Comparison of ENCODE assay signal across 1 cellular context in the genomic region with DNA sequence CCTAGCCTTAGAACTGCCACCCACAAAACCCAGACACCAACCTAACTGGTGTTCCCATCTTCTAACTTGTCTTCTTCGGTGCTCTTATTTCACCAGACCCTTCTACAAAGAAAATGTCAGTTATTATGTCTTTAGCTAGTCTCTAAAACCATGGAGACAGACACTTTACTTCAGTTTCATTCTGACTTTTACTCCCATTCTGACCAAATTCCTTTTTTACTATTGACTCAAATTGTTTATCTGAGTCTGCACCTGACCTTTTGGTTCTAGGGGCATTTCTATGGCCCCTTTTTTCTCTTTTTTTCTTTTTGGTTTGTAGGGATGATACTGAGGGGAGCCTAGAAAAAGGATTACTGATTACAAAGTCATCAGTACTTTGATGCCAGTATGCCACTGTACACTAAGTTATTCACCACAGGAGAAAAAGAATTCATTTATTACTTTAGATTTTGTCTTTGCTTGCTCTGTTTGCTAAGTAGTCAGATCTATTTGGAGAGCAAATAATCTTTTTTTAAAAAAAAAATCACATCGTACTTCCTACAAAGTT.
A peak's percentile ranks its signal among the peaks of the same experiment; 100 is the strongest.
TF ChIP-seq lines count a peak whose summit lies in the region.

No MANE protein-coding gene starts in this region.

TF ChIP-seq in HepG2, 621 proteins besides CTCF, POLR2A, EP300 and RAD21 (continued from another document and continues in another):
- no peak for TF ChIP-seq ZNF382 (CRISPR knock-in tag; IDR thresholded peaks at IDR 0.05; ENCODE audit: borderline replicate concordance)
- TF ChIP-seq ZNF329 (CRISPR knock-in tag; IDR thresholded peaks at IDR 0.05; ENCODE audit: low read depth), result no peak
- no peak for TF ChIP-seq ZMAT3 (CRISPR knock-in tag; conservative IDR thresholded peaks at IDR 0.05)
- TF ChIP-seq ZNF326 (CRISPR knock-in tag; IDR thresholded peaks at IDR 0.05; ENCODE audit: borderline replicate concordance), result no peak
- TF ChIP-seq SNAPC2 (CRISPR knock-in tag; IDR thresholded peaks at IDR 0.05), result no peak
- 0 out of 2 replicates have a peak, but pooled peaks have one; percentile 8 for TF ChIP-seq RBFOX2 (IDR thresholded peaks at IDR 0.05; ENCODE audit: low read depth, low read length)
- TF ChIP-seq TSC22D2 (CRISPR knock-in tag; IDR thresholded peaks at IDR 0.05; ENCODE audit: borderline replicate concordance), result no peak
- TF ChIP-seq, protein P1, sequence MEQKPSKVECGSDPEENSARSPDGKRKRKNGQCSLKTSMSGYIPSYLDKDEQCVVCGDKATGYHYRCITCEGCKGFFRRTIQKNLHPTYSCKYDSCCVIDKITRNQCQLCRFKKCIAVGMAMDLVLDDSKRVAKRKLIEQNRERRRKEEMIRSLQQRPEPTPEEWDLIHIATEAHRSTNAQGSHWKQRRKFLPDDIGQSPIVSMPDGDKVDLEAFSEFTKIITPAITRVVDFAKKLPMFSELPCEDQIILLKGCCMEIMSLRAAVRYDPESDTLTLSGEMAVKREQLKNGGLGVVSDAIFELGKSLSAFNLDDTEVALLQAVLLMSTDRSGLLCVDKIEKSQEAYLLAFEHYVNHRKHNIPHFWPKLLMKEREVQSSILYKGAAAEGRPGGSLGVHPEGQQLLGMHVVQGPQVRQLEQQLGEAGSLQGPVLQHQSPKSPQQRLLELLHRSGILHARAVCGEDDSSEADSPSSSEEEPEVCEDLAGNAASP (CRISPR knock-in tag; IDR thresholded peaks at IDR 0.05; ENCODE audit: borderline replicate concordance), result no peak; the same call in 1 of the 2 replicates
- no peak for TF ChIP-seq RORA (CRISPR knock-in tag; IDR thresholded peaks at IDR 0.05)
- peak; percentile 53; the same call in 1 of the 2 replicates for TF ChIP-seq KAT8 (CRISPR knock-in tag; IDR thresholded peaks at IDR 0.05)
- TF ChIP-seq POGZ (CRISPR knock-in tag; IDR thresholded peaks at IDR 0.05), result peak; percentile 51; the same call in 1 of the 2 replicates
- TF ChIP-seq CBX2 (IDR thresholded peaks at IDR 0.05; ENCODE audit: low read depth, low read length), result no peak
- no peak for TF ChIP-seq CBX2 (CRISPR knock-in tag; IDR thresholded peaks at IDR 0.05; ENCODE audit: low read depth)
- no peak for TF ChIP-seq ZNF768 (CRISPR knock-in tag; IDR thresholded peaks at IDR 0.05)
- TF ChIP-seq, protein P2, sequence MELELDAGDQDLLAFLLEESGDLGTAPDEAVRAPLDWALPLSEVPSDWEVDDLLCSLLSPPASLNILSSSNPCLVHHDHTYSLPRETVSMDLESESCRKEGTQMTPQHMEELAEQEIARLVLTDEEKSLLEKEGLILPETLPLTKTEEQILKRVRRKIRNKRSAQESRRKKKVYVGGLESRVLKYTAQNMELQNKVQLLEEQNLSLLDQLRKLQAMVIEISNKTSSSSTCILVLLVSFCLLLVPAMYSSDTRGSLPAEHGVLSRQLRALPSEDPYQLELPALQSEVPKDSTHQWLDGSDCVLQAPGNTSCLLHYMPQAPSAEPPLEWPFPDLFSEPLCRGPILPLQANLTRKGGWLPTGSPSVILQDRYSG (CRISPR knock-in tag; IDR thresholded peaks at IDR 0.05), result no peak
- TF ChIP-seq, protein P3, sequence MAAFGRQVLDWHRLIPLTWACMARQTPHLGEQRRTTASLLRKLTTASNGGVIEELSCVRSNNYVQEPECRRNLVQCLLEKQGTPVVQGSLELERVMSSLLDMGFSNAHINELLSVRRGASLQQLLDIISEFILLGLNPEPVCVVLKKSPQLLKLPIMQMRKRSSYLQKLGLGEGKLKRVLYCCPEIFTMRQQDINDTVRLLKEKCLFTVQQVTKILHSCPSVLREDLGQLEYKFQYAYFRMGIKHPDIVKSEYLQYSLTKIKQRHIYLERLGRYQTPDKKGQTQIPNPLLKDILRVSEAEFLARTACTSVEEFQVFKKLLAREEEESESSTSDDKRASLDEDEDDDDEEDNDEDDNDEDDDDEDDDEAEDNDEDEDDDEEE (CRISPR knock-in tag; IDR thresholded peaks at IDR 0.05), result no peak
- peak; percentile 89 for TF ChIP-seq NCOR1 (IDR thresholded peaks at IDR 0.05; ENCODE audit: borderline replicate concordance, low read length)
- no peak for TF ChIP-seq THAP11 (CRISPR knock-in tag; IDR thresholded peaks at IDR 0.05)
- no peak for TF ChIP-seq ATF7-NPFF (CRISPR knock-in tag; IDR thresholded peaks at IDR 0.05; ENCODE audit: low read depth)
- peak; percentile 68 to 92; a peak in 3 of 4 replicates for TF ChIP-seq NR2F1 (CRISPR knock-in tag; IDR thresholded peaks at IDR 0.05)
- TF ChIP-seq, protein P4, sequence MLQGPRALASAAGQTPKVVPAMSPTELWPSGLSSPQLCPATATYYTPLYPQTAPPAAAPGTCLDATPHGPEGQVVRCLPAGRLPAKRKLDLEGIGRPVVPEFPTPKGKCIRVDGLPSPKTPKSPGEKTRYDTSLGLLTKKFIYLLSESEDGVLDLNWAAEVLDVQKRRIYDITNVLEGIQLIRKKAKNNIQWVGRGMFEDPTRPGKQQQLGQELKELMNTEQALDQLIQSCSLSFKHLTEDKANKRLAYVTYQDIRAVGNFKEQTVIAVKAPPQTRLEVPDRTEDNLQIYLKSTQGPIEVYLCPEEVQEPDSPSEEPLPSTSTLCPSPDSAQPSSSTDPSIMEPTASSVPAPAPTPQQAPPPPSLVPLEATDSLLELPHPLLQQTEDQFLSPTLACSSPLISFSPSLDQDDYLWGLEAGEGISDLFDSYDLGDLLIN (CRISPR knock-in tag; IDR thresholded peaks at IDR 0.05; ENCODE audit: borderline replicate concordance), result no peak
- TF ChIP-seq, protein P5, sequence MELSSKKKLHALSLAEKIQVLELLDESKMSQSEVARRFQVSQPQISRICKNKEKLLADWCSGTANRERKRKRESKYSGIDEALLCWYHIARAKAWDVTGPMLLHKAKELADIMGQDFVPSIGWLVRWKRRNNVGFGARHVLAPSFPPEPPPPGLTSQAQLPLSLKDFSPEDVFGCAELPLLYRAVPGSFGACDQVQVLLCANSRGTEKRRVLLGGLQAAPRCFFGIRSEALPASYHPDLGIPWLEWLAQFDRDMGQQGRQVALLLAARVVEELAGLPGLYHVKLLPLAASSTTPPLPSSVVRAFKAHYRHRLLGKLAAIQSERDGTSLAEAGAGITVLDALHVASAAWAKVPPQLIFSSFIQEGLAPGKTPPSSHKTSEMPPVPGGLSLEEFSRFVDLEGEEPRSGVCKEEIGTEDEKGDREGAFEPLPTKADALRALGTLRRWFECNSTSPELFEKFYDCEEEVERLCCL (CRISPR knock-in tag; IDR thresholded peaks at IDR 0.05; ENCODE audit: borderline replicate concordance), result no peak
- TF ChIP-seq EEA1 (CRISPR knock-in tag; IDR thresholded peaks at IDR 0.05; ENCODE audit: borderline replicate concordance), result no peak
- no peak for TF ChIP-seq MATR3 (CRISPR knock-in tag; IDR thresholded peaks at IDR 0.05)
- TF ChIP-seq, protein P6, sequence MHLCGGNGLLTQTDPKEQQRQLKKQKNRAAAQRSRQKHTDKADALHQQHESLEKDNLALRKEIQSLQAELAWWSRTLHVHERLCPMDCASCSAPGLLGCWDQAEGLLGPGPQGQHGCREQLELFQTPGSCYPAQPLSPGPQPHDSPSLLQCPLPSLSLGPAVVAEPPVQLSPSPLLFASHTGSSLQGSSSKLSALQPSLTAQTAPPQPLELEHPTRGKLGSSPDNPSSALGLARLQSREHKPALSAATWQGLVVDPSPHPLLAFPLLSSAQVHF (CRISPR knock-in tag; IDR thresholded peaks at IDR 0.05), result no peak
- TF ChIP-seq ZFP36 (IDR thresholded peaks at IDR 0.05; ENCODE audit: borderline replicate concordance, low read depth, low read length, partially characterized antibody), result no peak
- TF ChIP-seq, protein P7, sequence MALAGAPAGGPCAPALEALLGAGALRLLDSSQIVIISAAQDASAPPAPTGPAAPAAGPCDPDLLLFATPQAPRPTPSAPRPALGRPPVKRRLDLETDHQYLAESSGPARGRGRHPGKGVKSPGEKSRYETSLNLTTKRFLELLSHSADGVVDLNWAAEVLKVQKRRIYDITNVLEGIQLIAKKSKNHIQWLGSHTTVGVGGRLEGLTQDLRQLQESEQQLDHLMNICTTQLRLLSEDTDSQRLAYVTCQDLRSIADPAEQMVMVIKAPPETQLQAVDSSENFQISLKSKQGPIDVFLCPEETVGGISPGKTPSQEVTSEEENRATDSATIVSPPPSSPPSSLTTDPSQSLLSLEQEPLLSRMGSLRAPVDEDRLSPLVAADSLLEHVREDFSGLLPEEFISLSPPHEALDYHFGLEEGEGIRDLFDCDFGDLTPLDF (CRISPR knock-in tag; IDR thresholded peaks at IDR 0.05), result no peak
- no peak for TF ChIP-seq KLF13 (CRISPR knock-in tag; IDR thresholded peaks at IDR 0.05)
- no peak for TF ChIP-seq ZFP90 (CRISPR knock-in tag; IDR thresholded peaks at IDR 0.05; ENCODE audit: borderline replicate concordance)
- TF ChIP-seq, protein P8, sequence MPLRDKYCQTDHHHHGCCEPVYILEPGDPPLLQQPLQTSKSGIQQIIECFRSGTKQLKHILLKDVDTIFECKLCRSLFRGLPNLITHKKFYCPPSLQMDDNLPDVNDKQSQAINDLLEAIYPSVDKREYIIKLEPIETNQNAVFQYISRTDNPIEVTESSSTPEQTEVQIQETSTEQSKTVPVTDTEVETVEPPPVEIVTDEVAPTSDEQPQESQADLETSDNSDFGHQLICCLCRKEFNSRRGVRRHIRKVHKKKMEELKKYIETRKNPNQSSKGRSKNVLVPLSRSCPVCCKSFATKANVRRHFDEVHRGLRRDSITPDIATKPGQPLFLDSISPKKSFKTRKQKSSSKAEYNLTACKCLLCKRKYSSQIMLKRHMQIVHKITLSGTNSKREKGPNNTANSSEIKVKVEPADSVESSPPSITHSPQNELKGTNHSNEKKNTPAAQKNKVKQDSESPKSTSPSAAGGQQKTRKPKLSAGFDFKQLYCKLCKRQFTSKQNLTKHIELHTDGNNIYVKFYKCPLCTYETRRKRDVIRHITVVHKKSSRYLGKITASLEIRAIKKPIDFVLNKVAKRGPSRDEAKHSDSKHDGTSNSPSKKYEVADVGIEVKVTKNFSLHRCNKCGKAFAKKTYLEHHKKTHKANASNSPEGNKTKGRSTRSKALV (CRISPR knock-in tag; IDR thresholded peaks at IDR 0.05), result no peak
- TF ChIP-seq, protein P9, sequence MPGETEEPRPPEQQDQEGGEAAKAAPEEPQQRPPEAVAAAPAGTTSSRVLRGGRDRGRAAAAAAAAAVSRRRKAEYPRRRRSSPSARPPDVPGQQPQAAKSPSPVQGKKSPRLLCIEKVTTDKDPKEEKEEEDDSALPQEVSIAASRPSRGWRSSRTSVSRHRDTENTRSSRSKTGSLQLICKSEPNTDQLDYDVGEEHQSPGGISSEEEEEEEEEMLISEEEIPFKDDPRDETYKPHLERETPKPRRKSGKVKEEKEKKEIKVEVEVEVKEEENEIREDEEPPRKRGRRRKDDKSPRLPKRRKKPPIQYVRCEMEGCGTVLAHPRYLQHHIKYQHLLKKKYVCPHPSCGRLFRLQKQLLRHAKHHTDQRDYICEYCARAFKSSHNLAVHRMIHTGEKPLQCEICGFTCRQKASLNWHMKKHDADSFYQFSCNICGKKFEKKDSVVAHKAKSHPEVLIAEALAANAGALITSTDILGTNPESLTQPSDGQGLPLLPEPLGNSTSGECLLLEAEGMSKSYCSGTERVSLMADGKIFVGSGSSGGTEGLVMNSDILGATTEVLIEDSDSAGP (CRISPR knock-in tag; IDR thresholded peaks at IDR 0.05; ENCODE audit: borderline replicate concordance), result no peak
- TF ChIP-seq MAFK (conservative IDR thresholded peaks at IDR 0.05 in 1 of 2, IDR thresholded peaks at IDR 0.05 in 1 of 2; ENCODE audit: low read length in 2 of 2), result no peak
- no peak for TF ChIP-seq ZFP62 (CRISPR knock-in tag; IDR thresholded peaks at IDR 0.05)
- no peak for TF ChIP-seq MTF1 (CRISPR knock-in tag; IDR thresholded peaks at IDR 0.05)
- TF ChIP-seq SMYD3 (CRISPR knock-in tag; IDR thresholded peaks at IDR 0.05), result no peak
- TF ChIP-seq RAD51 (IDR thresholded peaks at IDR 0.05; ENCODE audit: borderline replicate concordance), result no peak
- peak; percentile 47; the same call in 1 of the 2 replicates for TF ChIP-seq GFI1 (CRISPR knock-in tag; IDR thresholded peaks at IDR 0.05; ENCODE audit: borderline replicate concordance)
- TF ChIP-seq ZNF10 (CRISPR knock-in tag; IDR thresholded peaks at IDR 0.05; ENCODE audit: borderline replicate concordance, low read depth), result no peak
- peak; percentile 79 for TF ChIP-seq FOXP1 (IDR thresholded peaks at IDR 0.05)
- peak; percentile 73 for TF ChIP-seq FOXP1 (CRISPR knock-in tag; IDR thresholded peaks at IDR 0.05)
- no peak for TF ChIP-seq FOXM1 (CRISPR knock-in tag; IDR thresholded peaks at IDR 0.05)
- TF ChIP-seq ATF1 (CRISPR knock-in tag; IDR thresholded peaks at IDR 0.05), result 0 out of 2 replicates have a peak, but pooled peaks have one; percentile 58
- TF ChIP-seq, protein P10, sequence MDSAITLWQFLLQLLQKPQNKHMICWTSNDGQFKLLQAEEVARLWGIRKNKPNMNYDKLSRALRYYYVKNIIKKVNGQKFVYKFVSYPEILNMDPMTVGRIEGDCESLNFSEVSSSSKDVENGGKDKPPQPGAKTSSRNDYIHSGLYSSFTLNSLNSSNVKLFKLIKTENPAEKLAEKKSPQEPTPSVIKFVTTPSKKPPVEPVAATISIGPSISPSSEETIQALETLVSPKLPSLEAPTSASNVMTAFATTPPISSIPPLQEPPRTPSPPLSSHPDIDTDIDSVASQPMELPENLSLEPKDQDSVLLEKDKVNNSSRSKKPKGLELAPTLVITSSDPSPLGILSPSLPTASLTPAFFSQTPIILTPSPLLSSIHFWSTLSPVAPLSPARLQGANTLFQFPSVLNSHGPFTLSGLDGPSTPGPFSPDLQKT (CRISPR knock-in tag; IDR thresholded peaks at IDR 0.05; ENCODE audit: borderline replicate concordance), result no peak
- TF ChIP-seq, protein P11, sequence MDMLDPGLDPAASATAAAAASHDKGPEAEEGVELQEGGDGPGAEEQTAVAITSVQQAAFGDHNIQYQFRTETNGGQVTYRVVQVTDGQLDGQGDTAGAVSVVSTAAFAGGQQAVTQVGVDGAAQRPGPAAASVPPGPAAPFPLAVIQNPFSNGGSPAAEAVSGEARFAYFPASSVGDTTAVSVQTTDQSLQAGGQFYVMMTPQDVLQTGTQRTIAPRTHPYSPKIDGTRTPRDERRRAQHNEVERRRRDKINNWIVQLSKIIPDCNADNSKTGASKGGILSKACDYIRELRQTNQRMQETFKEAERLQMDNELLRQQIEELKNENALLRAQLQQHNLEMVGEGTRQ (IDR thresholded peaks at IDR 0.05; ENCODE audit: low read depth, low read length), result no peak
- TF ChIP-seq, protein P11 (CRISPR knock-in tag; IDR thresholded peaks at IDR 0.05; ENCODE audit: borderline replicate concordance), result no peak; the same call in 1 of the 2 replicates
- TF ChIP-seq ERF (CRISPR knock-in tag; IDR thresholded peaks at IDR 0.05), result peak; percentile 43; the same call in 1 of the 2 replicates
- TF ChIP-seq ZNF713 (CRISPR knock-in tag; IDR thresholded peaks at IDR 0.05), result no peak
- no peak for TF ChIP-seq ZNF296 (CRISPR knock-in tag; conservative IDR thresholded peaks at IDR 0.05)
- TF ChIP-seq ZBTB3 (CRISPR knock-in tag; IDR thresholded peaks at IDR 0.05; ENCODE audit: borderline replicate concordance, low read depth), result no peak
- TF ChIP-seq NFE2 (CRISPR knock-in tag; IDR thresholded peaks at IDR 0.05), result no peak
- TF ChIP-seq MEF2D (CRISPR knock-in tag; IDR thresholded peaks at IDR 0.05), result no peak
- no peak for TF ChIP-seq PRPF4 (IDR thresholded peaks at IDR 0.05; ENCODE audit: low read depth, low read length, poor library complexity, severe bottlenecking)
- peak; percentile 96 for TF ChIP-seq NR2F6 (IDR thresholded peaks at IDR 0.05)
- TF ChIP-seq NR2F6 (CRISPR knock-in tag; IDR thresholded peaks at IDR 0.05), result peak; percentile 91
- TF ChIP-seq ZNF564 (CRISPR knock-in tag; IDR thresholded peaks at IDR 0.05), result no peak
